Comparison of ENCODE assay signal across 19 cellular contexts in genomic region chr2:172845008-172845670, GRCh38.
"Had no signal": no experiment of that assay in that cellular context is flagged by ENCODE, and none has a peak within 500 bp of the region (broad histone marks: within the 10 kb centered on the region; RNA-seq: fewer than 3 reads in every experiment).

No MANE protein-coding gene starts in this region.

- H3K27ac Mint-ChIP-seq: activated naive CD4-positive, alpha-beta T cell treated with anti-CD3 and anti-CD28 coated beads, Interleukin-2, amount 50 U/mL, for 24 hours; dendritic cell treated with granulocyte-macrophage colony-stimulating factor and Interleukin-4, amounts not matched to agents 40 ng/mL and 50 ng/mL, for 4 days; immature natural killer cell; naive B cell had no signal

- H3K4me3 ChIP-seq: breast epithelium, mucosa of descending colon, prostate gland, right atrium auricular region, transverse colon, uterus had no signal

- H3K4me3 Mint-ChIP-seq: activated naive CD4-positive, alpha-beta T cell treated with anti-CD3 and anti-CD28 coated beads, Interleukin-2, amount 50 U/mL, for 24 hours; dendritic cell treated with granulocyte-macrophage colony-stimulating factor and Interleukin-4, amounts not matched to agents 40 ng/mL and 50 ng/mL, for 4 days; immature natural killer cell; naive B cell; neural crest cell had no signal

- H3K4me1 Mint-ChIP-seq: activated naive CD4-positive, alpha-beta T cell treated with anti-CD3 and anti-CD28 coated beads, Interleukin-2, amount 50 U/mL, for 24 hours; immature natural killer cell; naive B cell had no signal

- H3K9me3 ChIP-seq: breast epithelium, mucosa of descending colon, prostate gland, right atrium auricular region, transverse colon, uterus had no signal

- H3K9me3 Mint-ChIP-seq: activated naive CD4-positive, alpha-beta T cell treated with anti-CD3 and anti-CD28 coated beads, Interleukin-2, amount 50 U/mL, for 24 hours; dendritic cell treated with granulocyte-macrophage colony-stimulating factor and Interleukin-4, amounts not matched to agents 40 ng/mL and 50 ng/mL, for 4 days; immature natural killer cell; naive B cell; neural crest cell had no signal

- H3K4me1 ChIP-seq: breast epithelium, prostate gland, transverse colon, uterus had no signal

- H3K27me3 Mint-ChIP-seq: dendritic cell treated with granulocyte-macrophage colony-stimulating factor and Interleukin-4, amounts not matched to agents 40 ng/mL and 50 ng/mL, for 4 days had no signal

- H3K36me3 ChIP-seq: breast epithelium, prostate gland, right atrium auricular region, transverse colon, uterus, WERI-Rb-1 had no signal

- H3K27ac ChIP-seq: breast epithelium, prostate gland, transverse colon, uterus, WERI-Rb-1 had no signal

- ATAC-seq: esophagus mucosa; mucosa of descending colon; stimulated activated naive CD8-positive, alpha-beta T cell treated with anti-CD3 and anti-CD28 coated beads, Interleukin-15, Interleukin-2, amounts not matched to agents 100 U/mL and 50 U/mL, for 24 hours had no signal

- DNase-seq: activated CD4-positive, alpha-beta T cell treated with anti-CD3 and anti-CD28 coated beads for 1 hour; activated gamma-delta T cell; effector CD8-positive, alpha-beta T cell; immature natural killer cell; mesenchymal stem cell; mucosa of descending colon; naive B cell; stimulated activated CD4-positive, alpha-beta T cell treated with anti-CD3 and anti-CD28 coated beads, Interleukin-2, amount 100 ng/mL, for 24 hours; stimulated activated naive CD8-positive, alpha-beta T cell treated with anti-CD3 and anti-CD28 coated beads, Interleukin-15, Interleukin-2, amounts not matched to agents 100 U/mL and 50 U/mL, for 24 hours; transverse colon; uterus; WERI-Rb-1 had no signal

- H3K27me3 ChIP-seq: breast epithelium, right atrium auricular region, transverse colon, uterus had no signal
